In genomic region chr4:164734476-164734875, GRCh38 we compare ENCODE assay signal across 16 cellular contexts. TPM values are rescaled to one million over a fixed set of nuclear protein-coding genes. Genes with fewer than 3 reads are reported as not detected.
DNase-seq lines count a peak whose midpoint lies in the region; ATAC-seq and TF ChIP-seq lines count a peak whose summit lies in the region.
"Had no signal": no experiment of that assay in that cellular context is flagged by ENCODE, and none has a peak within 500 bp of the region (broad histone marks: within the 10 kb centered on the region; RNA-seq: fewer than 3 reads in every experiment).

No MANE protein-coding gene starts in this region.

- H3K27me3 ChIP-seq in uterus: no peaks in the 10 kb centered on the region

- no peaks in the 10 kb centered on the region for H3K9me3 ChIP-seq in uterus
- H3K9me3 ChIP-seq: Caco-2, psoas muscle had no signal

- H3K9me3 Mint-ChIP-seq in T-helper 2 cell treated with Interferon-gamma antibody and Interleukin-4, amounts not matched to agents 5 μg/mL and 100 μg/mL, for 36 hours: no peaks in the 10 kb centered on the region
- H3K9me3 Mint-ChIP-seq: mesothelial cell of epicardium had no signal

- no peak overlapping the region for H3K27ac Mint-ChIP-seq in T-helper 2 cell treated with Interferon-gamma antibody and Interleukin-4, amounts not matched to agents 5 μg/mL and 100 μg/mL, for 36 hours
- H3K27ac Mint-ChIP-seq: mesothelial cell of epicardium had no signal

- peak; percentile 1 for DNase-seq in dermis blood vessel endothelial cell
- DNase-seq in cardiac septum (ENCODE audit: low spot score): no peak
- no peak for DNase-seq in T-helper 2 cell treated with Interferon-gamma antibody and Interleukin-4, amounts not matched to agents 5 μg/mL and 100 μg/mL, for 36 hours (ENCODE audit: low spot score)
- no peak for DNase-seq in uterus
- no peak for DNase-seq in 8988T
- DNase-seq: activated naive CD4-positive, alpha-beta T cell treated with anti-CD3 and anti-CD28 coated beads, Interleukin-2, amount 50 U/mL, for 16 hours; Caco-2; NCI-H226; psoas muscle; stimulated activated CD4-positive, alpha-beta T cell treated with anti-CD3 and anti-CD28 coated beads, Interleukin-2, amount 100 ng/mL, for 48 hours; stimulated activated naive CD8-positive, alpha-beta T cell treated with anti-CD3 and anti-CD28 coated beads, Interleukin-15, Interleukin-2, amounts not matched to agents 100 U/mL and 50 U/mL, for 24 hours had no signal

- H3K27ac ChIP-seq in uterus: no peak overlapping the region
- H3K27ac ChIP-seq: psoas muscle had no signal

- peak; percentile 71 for ATAC-seq in GM18519 (IDR thresholded peaks at IDR 0.05; ENCODE audit: low FRiP score, unreplicated experiment)
- peak; percentile 52 for ATAC-seq in GM21528 (IDR thresholded peaks at IDR 0.05; ENCODE audit: low FRiP score, unreplicated experiment)
- ATAC-seq in HG03565 (IDR thresholded peaks at IDR 0.05; ENCODE audit: unreplicated experiment): peak; percentile 43
- ATAC-seq: psoas muscle; stimulated activated naive CD8-positive, alpha-beta T cell treated with anti-CD3 and anti-CD28 coated beads, Interleukin-15, Interleukin-2, amounts not matched to agents 100 U/mL and 50 U/mL, for 24 hours had no signal

- no peak overlapping the region for H3K4me3 Mint-ChIP-seq in T-helper 2 cell treated with Interferon-gamma antibody and Interleukin-4, amounts not matched to agents 5 μg/mL and 100 μg/mL, for 36 hours
- H3K4me3 Mint-ChIP-seq: mesothelial cell of epicardium had no signal

- intact Hi-C loops in cardiac septum (cut with DNase I): no loop called here
- intact Hi-C loops in uterus (cut with DNase I; ENCODE audit: low total_unique reads): no loop called here

- no peaks in the 10 kb centered on the region for H3K4me1 Mint-ChIP-seq in T-helper 2 cell treated with Interferon-gamma antibody and Interleukin-4, amounts not matched to agents 5 μg/mL and 100 μg/mL, for 36 hours (ENCODE audit: low read depth)
- H3K4me1 Mint-ChIP-seq: mesothelial cell of epicardium had no signal

- no peak for TF ChIP-seq POLR2A in uterus (IDR thresholded peaks at IDR 0.05)

- no peaks in the 10 kb centered on the region for H3K36me3 Mint-ChIP-seq in T-helper 2 cell treated with Interferon-gamma antibody and Interleukin-4, amounts not matched to agents 5 μg/mL and 100 μg/mL, for 36 hours (ENCODE audit: low read depth)
- H3K36me3 Mint-ChIP-seq: mesothelial cell of epicardium had no signal

- H3K4me1 ChIP-seq in uterus: no peaks in the 10 kb centered on the region
- H3K4me1 ChIP-seq: Caco-2 had no signal

- TF ChIP-seq CTCF in uterus (IDR thresholded peaks at IDR 0.05): no peak

- no peaks in the 10 kb centered on the region for H3K36me3 ChIP-seq in uterus

- H3K4me3 ChIP-seq in uterus: no peak overlapping the region
- H3K4me3 ChIP-seq: psoas muscle had no signal

- peaks cover 6% of the 10 kb centered on the region for H3K27me3 Mint-ChIP-seq in T-helper 2 cell treated with Interferon-gamma antibody and Interleukin-4, amounts not matched to agents 5 μg/mL and 100 μg/mL, for 36 hours (ENCODE audit: low read depth)

RNA-seq across cellular contexts. Expression of gene SMIM31, which starts 19.5 kb away (rescaled TPM):
- total RNA-seq in dermis blood vessel endothelial cell (not detected in 2 replicates), cardiac septum (not detected), uterus (not detected)
- total RNA-seq: Caco-2, cerebellum, mesothelial cell of epicardium, psoas muscle had no signal
